ENCODE assay signal across 3 cellular contexts in genomic region chr3:129392106-129392887, GRCh38. TPM values are rescaled to one million over a fixed set of nuclear protein-coding genes. Genes with fewer than 3 reads are reported as not detected.
"Had no signal": no experiment of that assay in that cellular context is flagged by ENCODE, and none has a peak within 500 bp of the region (broad histone marks: within the 10 kb centered on the region; RNA-seq: fewer than 3 reads in every experiment).

No MANE protein-coding gene starts in this region.

RNA-seq across cellular contexts. Expression of gene EFCAB12, which starts 36.1 kb away (rescaled TPM):
- total RNA-seq: NCI-H460, Right ventricle myocardium superior, SJCRH30 had no signal
